In the genomic region with DNA sequence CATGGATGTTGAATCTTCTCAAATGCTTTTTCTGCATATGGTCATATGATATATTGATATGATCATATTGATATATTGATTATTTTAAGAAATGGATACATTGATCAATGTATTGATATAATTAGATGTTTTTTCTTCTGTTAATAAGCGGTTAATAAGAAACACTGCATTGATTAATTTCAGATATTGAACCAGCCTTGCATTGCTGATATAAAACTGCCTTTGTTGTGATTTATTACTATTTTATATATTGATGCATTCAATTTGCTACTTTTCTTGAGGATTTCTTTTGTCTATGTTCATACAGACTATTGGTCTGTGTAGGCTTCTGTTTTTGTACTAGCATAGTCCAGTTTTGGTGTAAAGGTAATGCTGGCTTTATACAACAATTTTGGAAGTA, we compare ENCODE assay signal across 11 cellular contexts.
"Had no signal": no experiment of that assay in that cellular context is flagged by ENCODE, and none has a peak within 500 bp of the region (broad histone marks: within the 10 kb centered on the region; RNA-seq: fewer than 3 reads in every experiment).

No MANE protein-coding gene starts in this region.

- H2AFZ ChIP-seq: GM23248, GM23338 had no signal

- H3K4me3 Mint-ChIP-seq: GM23338, H9, HFFc6 had no signal

- H3K4me3 ChIP-seq: GM23248, GM23338, HAP-1 had no signal

- H3K9ac ChIP-seq: GM23248 had no signal

- H3K36me3 ChIP-seq: HAP-1 had no signal

- H3K4me2 ChIP-seq: GM23338 had no signal

- H3K27ac Mint-ChIP-seq: GM23338, H9, HFFc6 had no signal

- FAIRE-seq: H1, H54 had no signal

- ATAC-seq: GM23338, HCT116 had no signal

- H3K27ac ChIP-seq: GM23248 had no signal

- DNase-seq: GM23248, GOT3, H7, H9, HCEC 1CT, HFFc6 had no signal
